In genomic region chr5:96714450-96714849, GRCh38 we compare ENCODE assay signal across 11 cellular contexts. TPM values are rescaled to one million over a fixed set of nuclear protein-coding genes. Genes with fewer than 3 reads are reported as not detected.
DNase-seq lines count a peak whose midpoint lies in the region; ATAC-seq and TF ChIP-seq lines count a peak whose summit lies in the region.
"Had no signal": no experiment of that assay in that cellular context is flagged by ENCODE, and none has a peak within 500 bp of the region (broad histone marks: within the 10 kb centered on the region; RNA-seq: fewer than 3 reads in every experiment).

No MANE protein-coding gene starts in this region.

- intact Hi-C loops in aorta (cut with DNase I), result loop anchor here in 1 of 2 donors (10.0 kb wide), 1 partner anchor 100 kb away; no protein-coding TSS in a partner anchor

- H3K36me3 Mint-ChIP-seq in stimulated activated naive CD8-positive, alpha-beta T cell treated with anti-CD3 and anti-CD28 coated beads, Interleukin-15, Interleukin-2, amounts not matched to agents 100 ng/mL and 50 ng/mL, for 24 hours (ENCODE audit: low read depth), result peaks cover 21% of the 10 kb centered on the region
- H3K36me3 Mint-ChIP-seq in naive thymus-derived CD8-positive, alpha-beta T cell, result peaks cover 0 to 9% (median 4%) of the 10 kb centered on the region in 3 donors

- peaks cover 40% of the 10 kb centered on the region for H3K4me1 Mint-ChIP-seq in stimulated activated naive CD8-positive, alpha-beta T cell treated with anti-CD3 and anti-CD28 coated beads, Interleukin-15, Interleukin-2, amounts not matched to agents 100 ng/mL and 50 ng/mL, for 24 hours (ENCODE audit: low read depth)
- peaks cover 21 to 59% (median 53%) of the 10 kb centered on the region in 4 donors for H3K4me1 Mint-ChIP-seq in naive thymus-derived CD8-positive, alpha-beta T cell

- H3K36me3 ChIP-seq in aorta (ENCODE audit: control insufficient read depth in 1 of 2, insufficient read depth in 2 of 2, low read length in 1 of 2), result no peaks in the 10 kb centered on the region
- H3K36me3 ChIP-seq: WERI-Rb-1 had no signal

- H3K27me3 ChIP-seq in aorta (ENCODE audit: control insufficient read depth in 1 of 2, insufficient read depth in 2 of 2, low read length in 1 of 2), result no peaks in the 10 kb centered on the region

- TF ChIP-seq POLR2A in erythroblast (IDR thresholded peaks at IDR 0.05; ENCODE audit: low read length), result no peak

- POLR2A ChIA-PET in naive thymus-derived CD8-positive, alpha-beta T cell (lab: Charles Lee), result no interaction called here

- no peaks in the 10 kb centered on the region for H3K27me3 Mint-ChIP-seq in stimulated activated naive CD8-positive, alpha-beta T cell treated with anti-CD3 and anti-CD28 coated beads, Interleukin-15, Interleukin-2, amounts not matched to agents 100 ng/mL and 50 ng/mL, for 24 hours
- H3K27me3 Mint-ChIP-seq in naive thymus-derived CD8-positive, alpha-beta T cell, result no peaks in the 10 kb centered on the region

- H3K9me3 Mint-ChIP-seq in stimulated activated naive CD8-positive, alpha-beta T cell treated with anti-CD3 and anti-CD28 coated beads, Interleukin-15, Interleukin-2, amounts not matched to agents 100 ng/mL and 50 ng/mL, for 24 hours, result no peaks in the 10 kb centered on the region
- H3K9me3 Mint-ChIP-seq in naive thymus-derived CD8-positive, alpha-beta T cell, result no peaks in the 10 kb centered on the region

- no peak for ATAC-seq in stimulated activated naive CD8-positive, alpha-beta T cell treated with anti-CD3 and anti-CD28 coated beads, Interleukin-15, Interleukin-2, amounts not matched to agents 100 U/mL and 50 U/mL, for 24 hours
- ATAC-seq in naive thymus-derived CD8-positive, alpha-beta T cell, result no peak
- ATAC-seq in aorta (ENCODE audit: low FRiP score), result peak; percentile 43
- no peak for ATAC-seq in HG03354 (IDR thresholded peaks at IDR 0.05; ENCODE audit: poor library complexity, severe bottlenecking, unreplicated experiment)
- ATAC-seq in HG03457 (IDR thresholded peaks at IDR 0.05; ENCODE audit: unreplicated experiment), result no peak

- H3K27ac Mint-ChIP-seq in stimulated activated naive CD8-positive, alpha-beta T cell treated with anti-CD3 and anti-CD28 coated beads, Interleukin-15, Interleukin-2, amounts not matched to agents 100 ng/mL and 50 ng/mL, for 24 hours, result peak overlapping the region; percentile 3
- H3K27ac Mint-ChIP-seq in naive thymus-derived CD8-positive, alpha-beta T cell, result peak overlapping the region; percentile 61 to 92 (median 85)

- H3K4me3 Mint-ChIP-seq in stimulated activated naive CD8-positive, alpha-beta T cell treated with anti-CD3 and anti-CD28 coated beads, Interleukin-15, Interleukin-2, amounts not matched to agents 100 ng/mL and 50 ng/mL, for 24 hours, result no peak overlapping the region
- peak overlapping the region in 1 of 10 donors; percentile 19 for H3K4me3 Mint-ChIP-seq in naive thymus-derived CD8-positive, alpha-beta T cell

- H3K27ac ChIP-seq in aorta (ENCODE audit: low read depth in 1 of 2, low read length in 2 of 2), result no peak overlapping the region
- H3K27ac ChIP-seq: WERI-Rb-1 had no signal

- H3K4me1 ChIP-seq in aorta (ENCODE audit: control insufficient read depth in 1 of 2, insufficient read depth in 2 of 2, low read length in 2 of 2), result peaks cover 3 to 10% of the 10 kb centered on the region in 2 donors

- no peaks in the 10 kb centered on the region for H3K9me3 ChIP-seq in aorta (ENCODE audit: control insufficient read depth, low read length)

- no peak overlapping the region for H3K4me3 ChIP-seq in aorta (ENCODE audit: low read length in 2 of 2)

- DNase-seq in stimulated activated naive CD8-positive, alpha-beta T cell treated with anti-CD3 and anti-CD28 coated beads, Interleukin-15, Interleukin-2, amounts not matched to agents 100 U/mL and 50 U/mL, for 24 hours, result no peak
- DNase-seq in erythroblast (lab: John Stamatoyannopoulos, UW) (peak; percentile 46 to 48), aorta (no peak)
- DNase-seq in naive thymus-derived CD8-positive, alpha-beta T cell, result no peak
- no peak for DNase-seq in activated CD4-positive, CD25-positive, alpha-beta regulatory T cell treated with anti-CD3 and anti-CD28 coated beads, Interleukin-2, amount 50 U/mL, for 72 hours
- DNase-seq: DMS79, NCI-H446 treated with DMSO at 0.1 percent for 48 hours, WERI-Rb-1 had no signal

RNA-seq across cellular contexts. Expression of gene CAST, which starts 52.3 kb away (rescaled TPM):
- total RNA-seq in naive thymus-derived CD8-positive, alpha-beta T cell, result 100 to 1,000 TPM; 114 to 115 TPM
- polyA plus RNA-seq in naive thymus-derived CD8-positive, alpha-beta T cell, result 10 to 100 TPM; 29.9 to 42.2 (median 32.9) TPM
- total RNA-seq in aorta, result 100 to 1,000 TPM; 305 to 307 TPM
- 100 to 1,000 TPM; 101 to 118 TPM for polyA plus RNA-seq in aorta

Comparison
In these comparisons a context has a peak if more than half of its experiments do, and no peak if none do; other contexts are left out.
1. DNase-seq: peak in erythroblast (2 of 2); none in stimulated activated naive CD8-positive, alpha-beta T cell treated with anti-CD3 and anti-CD28 coated beads, Interleukin-15, Interleukin-2, amounts not matched to agents 100 U/mL and 50 U/mL, for 24 hours (single experiment), naive thymus-derived CD8-positive, alpha-beta T cell (0 of 10), aorta (0 of 2) and activated CD4-positive, CD25-positive, alpha-beta regulatory T cell treated with anti-CD3 and anti-CD28 coated beads, Interleukin-2, amount 50 U/mL, for 72 hours (single experiment).